ENCODE assay signal across 9 cellular contexts in the genomic region with DNA sequence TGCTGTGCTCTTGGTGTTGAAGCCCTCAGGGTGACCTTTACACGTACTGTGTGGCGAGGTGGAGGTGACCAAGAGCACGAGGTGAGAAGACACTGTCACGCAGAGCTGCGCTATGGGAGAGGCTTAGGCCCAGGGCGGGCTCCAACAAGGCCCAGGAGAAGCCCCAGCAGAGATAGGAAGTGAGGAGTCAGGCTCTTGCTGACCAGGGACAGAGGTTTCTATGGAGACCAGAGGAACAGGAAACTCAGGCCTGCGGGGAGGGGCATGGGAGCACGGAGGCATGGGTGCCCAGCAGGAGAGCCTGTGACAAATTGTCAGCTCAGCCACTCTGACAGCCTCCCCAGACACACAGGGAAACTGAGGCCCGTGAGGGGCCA. TPM values are rescaled to one million over a fixed set of nuclear protein-coding genes. Genes with fewer than 3 reads are reported as not detected.
DNase-seq lines count a peak whose midpoint lies in the region; ATAC-seq and TF ChIP-seq lines count a peak whose summit lies in the region.
"Had no signal": no experiment of that assay in that cellular context is flagged by ENCODE, and none has a peak within 500 bp of the region (broad histone marks: within the 10 kb centered on the region; RNA-seq: fewer than 3 reads in every experiment).

No MANE protein-coding gene starts in this region.

- no peaks in the 10 kb centered on the region for H3K27me3 Mint-ChIP-seq in stimulated activated naive B cell treated with anti-CD40 and anti-IgM and Interleukin-4, amounts not matched to agents 10 μg/mL and 1 μg/mL and 100 μg/mL, for 72 hours
- H3K27me3 Mint-ChIP-seq: naive B cell had no signal

- H3K9me3 Mint-ChIP-seq in stimulated activated naive B cell treated with anti-CD40 and anti-IgM and Interleukin-4, amounts not matched to agents 10 μg/mL and 1 μg/mL and 100 μg/mL, for 72 hours = no peaks in the 10 kb centered on the region
- H3K9me3 Mint-ChIP-seq: naive B cell had no signal

- in situ Hi-C loops in Panc1 (cut with HindIII; ENCODE audit: low pct_unique_long_range_greater_than_20kb, low sequenced_read_pairs) = no loop called here

- H3K4me3 Mint-ChIP-seq in stimulated activated naive B cell treated with anti-CD40 and anti-IgM and Interleukin-4, amounts not matched to agents 10 μg/mL and 1 μg/mL and 100 μg/mL, for 72 hours = no peak overlapping the region

- TF ChIP-seq CTCF in Panc1 (IDR thresholded peaks at IDR 0.05) = no peak

- H3K4me1 ChIP-seq in Panc1 (ENCODE audit: control insufficient read depth, insufficient read depth, low read length) = peaks cover 65% of the 10 kb centered on the region

- no peak overlapping the region for H3K27ac Mint-ChIP-seq in stimulated activated naive B cell treated with anti-CD40 and anti-IgM and Interleukin-4, amounts not matched to agents 10 μg/mL and 1 μg/mL and 100 μg/mL, for 72 hours

- no TSS peak for BruUV-seq in Panc1 (replicated peaks; lab: Mats Ljungman, UMichigan)

- ATAC-seq in Panc1 (peak; percentile 65), GM21526 (IDR thresholded peaks at IDR 0.05; ENCODE audit: low FRiP score, unreplicated experiment) (no peak), GM21737 (IDR thresholded peaks at IDR 0.05; ENCODE audit: unreplicated experiment) (no peak), HG03565 (IDR thresholded peaks at IDR 0.05; ENCODE audit: unreplicated experiment) (no peak)
- no peak for ATAC-seq in stimulated activated naive B cell treated with anti-CD40 and anti-IgM and Interleukin-4, amounts not matched to agents 10 μg/mL and 1 μg/mL and 100 μg/mL, for 72 hours (replicated peaks)

- intact Hi-C loops in Panc1 (cut with micrococcal nuclease; ENCODE audit: unreplicated experiment) = no loop called here

- CTCF ChIA-PET in Panc1 (lab: Charles Lee) = no interaction called here

- no peaks in the 10 kb centered on the region for H3K27me3 ChIP-seq in Panc1 (ENCODE audit: control insufficient read depth, insufficient read depth, low read length)

- peaks cover 2% of the 10 kb centered on the region; the same call in 1 of the 2 replicates for H3K36me3 ChIP-seq in Panc1 (ENCODE audit: control insufficient read depth, insufficient read depth, low read length)

- H3K4me3 ChIP-seq in Panc1 (ENCODE audit: low read depth in 2 of 2, low read length in 2 of 2) = peak overlapping the region in 1 of 2 experiments; percentile 35; a peak in 2 of 4 replicates

- POLR2A ChIA-PET in Panc1 (lab: Charles Lee) = interaction anchor here (0.6 kb wide), 1 partner anchor 446 kb away, joined by 3 read pairs; a partner anchor contains a TSS

- DNase-seq in DMS53 (lab: John Stamatoyannopoulos, UW) = peak; percentile 91
- DNase-seq in Panc1 (ENCODE audit: low read depth, low spot score) = no peak
- DNase-seq in dermis microvascular lymphatic vessel endothelial cell (ENCODE audit: low read depth in 2 of 2) = peak; percentile 93 to 94
- peak; percentile 52 for DNase-seq in midbrain (lab: John Stamatoyannopoulos, UW)
- DNase-seq in stimulated activated naive B cell treated with anti-CD40 and anti-IgM and Interleukin-4, amounts not matched to agents 10 μg/mL and 1 μg/mL and 100 μg/mL, for 72 hours = no peak
- DNase-seq: naive B cell had no signal

- peaks cover 3% of the 10 kb centered on the region in 2 donors for H3K36me3 Mint-ChIP-seq in stimulated activated naive B cell treated with anti-CD40 and anti-IgM and Interleukin-4, amounts not matched to agents 10 μg/mL and 1 μg/mL and 100 μg/mL, for 72 hours
- H3K36me3 Mint-ChIP-seq: naive B cell had no signal

- no peaks in the 10 kb centered on the region for H3K9me3 ChIP-seq in Panc1 (ENCODE audit: control insufficient read depth, insufficient read depth, low read depth, low read length)

- peaks cover 21 to 36% of the 10 kb centered on the region in 2 donors for H3K4me1 Mint-ChIP-seq in stimulated activated naive B cell treated with anti-CD40 and anti-IgM and Interleukin-4, amounts not matched to agents 10 μg/mL and 1 μg/mL and 100 μg/mL, for 72 hours

- peak overlapping the region; percentile 95 for H3K27ac ChIP-seq in Panc1 (ENCODE audit: low read length)

RNA-seq across cellular contexts. Expression of a gene that starts 15.8 kb away (rescaled TPM):
- 104 TPM for total RNA-seq in Panc1 (2021; ENCODE audit: unreplicated experiment)
- 172 TPM for polyA plus RNA-seq in Panc1 (2012; ENCODE audit: insufficient read length)
- total RNA-seq in dermis microvascular lymphatic vessel endothelial cell = 51.6 and 61.3 TPM in 2 replicates

RNA-seq across cellular contexts. Expression of a gene that starts 18.4 kb away (rescaled TPM):
- total RNA-seq in Panc1 (2021; ENCODE audit: unreplicated experiment) (252 TPM), dermis microvascular lymphatic vessel endothelial cell (34.8 and 58.0 TPM in 2 replicates)
- 741 TPM for polyA plus RNA-seq in Panc1 (2012; ENCODE audit: insufficient read length)

RNA-seq across cellular contexts. Expression of a gene that starts 28.6 kb away (rescaled TPM):
- total RNA-seq in Panc1 (2021; ENCODE audit: unreplicated experiment) = 3.1 TPM
- 3.1 TPM for polyA plus RNA-seq in Panc1 (2012; ENCODE audit: insufficient read length)
- total RNA-seq in dermis microvascular lymphatic vessel endothelial cell = under 0.01 and 0.25 TPM in 2 replicates

Comparison
In these comparisons a context has a peak if more than half of its experiments do, and no peak if none do; other contexts are left out.
1. DNase-seq: peak in DMS53 (single experiment), dermis microvascular lymphatic vessel endothelial cell (2 of 2) and midbrain (single experiment); none in Panc1 (single experiment) and stimulated activated naive B cell treated with anti-CD40 and anti-IgM and Interleukin-4, amounts not matched to agents 10 μg/mL and 1 μg/mL and 100 μg/mL, for 72 hours (single experiment).